ENCODE assay signal across 11 cellular contexts in genomic region chr13:29484236-29484635, GRCh38.
DNase-seq lines count a peak whose midpoint lies in the region; ATAC-seq and TF ChIP-seq lines count a peak whose summit lies in the region.
"Had no signal": no experiment of that assay in that cellular context is flagged by ENCODE, and none has a peak within 500 bp of the region (broad histone marks: within the 10 kb centered on the region; RNA-seq: fewer than 3 reads in every experiment).

No MANE protein-coding gene starts in this region.

- POLR2A ChIA-PET in HEK293 (lab: Yijun Ruan, JAX) = no interaction called here

- no peak for TF ChIP-seq CTCF in HEK293 (tag by site-specific recombination; IDR thresholded peaks at IDR 0.05)

- ATAC-seq in GM19035 (IDR thresholded peaks at IDR 0.05; ENCODE audit: unreplicated experiment) (no peak), GM19463 (IDR thresholded peaks at IDR 0.05; ENCODE audit: unreplicated experiment) (no peak)

- DNase-seq in DMS79 (lab: John Stamatoyannopoulos, UW) (peak; percentile 67), NCI-H526 treated with DMSO at 0.1 percent for 48 hours (lab: John Stamatoyannopoulos, UW) (peak; percentile 29), iPS-NIHi7 (ENCODE audit: extremely low spot score) (peak; percentile 42), GDM1 (lab: John Stamatoyannopoulos, UW) (no peak)
- no peak for DNase-seq in activated naive CD4-positive, alpha-beta T cell (lab: John Stamatoyannopoulos, UW)
- DNase-seq: activated effector memory CD4-positive, alpha-beta T cell treated with anti-CD3 and anti-CD28 coated beads, Interleukin-2, amount 50 U/mL, for 16 hours; esophagus squamous epithelium; stimulated activated CD4-positive, alpha-beta T cell treated with anti-CD3 and anti-CD28 coated beads, Interleukin-12 subunit alpha, Interleukin-12 subunit beta, amount 100 ng/mL, for 4 hours had no signal

- no peak overlapping the region for H3K4me3 ChIP-seq in HEK293 (ENCODE audit: low read depth, low read length)
- H3K4me3 ChIP-seq: esophagus squamous epithelium had no signal

- no peaks in the 10 kb centered on the region for H3K36me3 ChIP-seq in HEK293 (ENCODE audit: control insufficient read depth in 2 of 2, insufficient read depth in 1 of 2, low read length in 2 of 2)
- H3K36me3 ChIP-seq: esophagus squamous epithelium had no signal

- H3K27ac ChIP-seq in HEK293 (ENCODE audit: extremely low read depth, low read depth, low read length) = no peak overlapping the region
- H3K27ac ChIP-seq: esophagus squamous epithelium had no signal

- peaks cover 3% of the 10 kb centered on the region; the same call in 1 of the 2 replicates for H3K4me1 ChIP-seq in HEK293 (ENCODE audit: control insufficient read depth, insufficient read depth, low read length)
- H3K4me1 ChIP-seq: esophagus squamous epithelium had no signal

- CTCF ChIA-PET in HEK293 (lab: Yijun Ruan, JAX) = interaction anchor here (1.4 kb wide), 1 partner anchor 12 kb away, joined by 8 read pairs; no protein-coding TSS in a partner anchor

- H3K9me3 ChIP-seq in HEK293 (ENCODE audit: control insufficient read depth, insufficient read depth, low read depth, low read length) = no peaks in the 10 kb centered on the region
- H3K9me3 ChIP-seq: esophagus squamous epithelium had no signal

TF ChIP-seq in HEK293, 187 proteins besides CTCF, POLR2A, EP300 and RAD21:
- TF ChIP-seq KLF1 (tag by site-specific recombination; IDR thresholded peaks at IDR 0.05) (no peak), ZIC2 (tag by site-specific recombination; IDR thresholded peaks at IDR 0.05) (peak; percentile 28), ZNF221 (tag by site-specific recombination; IDR thresholded peaks at IDR 0.05; ENCODE audit: borderline replicate concordance) (no peak), ZFP69B (tag by site-specific recombination; IDR thresholded peaks at IDR 0.05) (no peak), ZNF629 (tag by site-specific recombination; IDR thresholded peaks at IDR 0.05) (no peak), ZNF37A (tag by site-specific recombination; IDR thresholded peaks at IDR 0.05) (no peak), ZNF146 (tag by site-specific recombination; IDR thresholded peaks at IDR 0.05) (no peak), SALL2 (tag by site-specific recombination; IDR thresholded peaks at IDR 0.05; ENCODE audit: borderline replicate concordance) (no peak), GLIS1 (tag by site-specific recombination; IDR thresholded peaks at IDR 0.05) (peak; percentile 48), ZNF24 (tag by site-specific recombination; IDR thresholded peaks at IDR 0.05) (no peak), ZNF398 (tag by site-specific recombination; IDR thresholded peaks at IDR 0.05) (no peak)
- TF ChIP-seq, protein P1, sequence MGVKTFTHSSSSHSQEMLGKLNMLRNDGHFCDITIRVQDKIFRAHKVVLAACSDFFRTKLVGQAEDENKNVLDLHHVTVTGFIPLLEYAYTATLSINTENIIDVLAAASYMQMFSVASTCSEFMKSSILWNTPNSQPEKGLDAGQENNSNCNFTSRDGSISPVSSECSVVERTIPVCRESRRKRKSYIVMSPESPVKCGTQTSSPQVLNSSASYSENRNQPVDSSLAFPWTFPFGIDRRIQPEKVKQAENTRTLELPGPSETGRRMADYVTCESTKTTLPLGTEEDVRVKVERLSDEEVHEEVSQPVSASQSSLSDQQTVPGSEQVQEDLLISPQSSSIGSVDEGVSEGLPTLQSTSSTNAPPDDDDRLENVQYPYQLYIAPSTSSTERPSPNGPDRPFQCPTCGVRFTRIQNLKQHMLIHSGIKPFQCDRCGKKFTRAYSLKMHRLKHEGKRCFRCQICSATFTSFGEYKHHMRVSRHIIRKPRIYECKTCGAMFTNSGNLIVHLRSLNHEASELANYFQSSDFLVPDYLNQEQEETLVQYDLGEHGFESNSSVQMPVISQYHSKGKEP (tag by site-specific recombination; IDR thresholded peaks at IDR 0.05) = peak; percentile 36; the same call in 1 of the 2 replicates
TF ChIP-seq in HEK293: peak in this region for 3.

Comparison
In these comparisons a context has a peak if more than half of its experiments do, and no peak if none do; other contexts are left out.
1. DNase-seq: peak in DMS79 (single experiment), NCI-H526 treated with DMSO at 0.1 percent for 48 hours (single experiment) and iPS-NIHi7 (single experiment); none in GDM1 (single experiment) and activated naive CD4-positive, alpha-beta T cell (0 of 4).